Comparison of ENCODE assay signal across 24 cellular contexts in the genomic region with DNA sequence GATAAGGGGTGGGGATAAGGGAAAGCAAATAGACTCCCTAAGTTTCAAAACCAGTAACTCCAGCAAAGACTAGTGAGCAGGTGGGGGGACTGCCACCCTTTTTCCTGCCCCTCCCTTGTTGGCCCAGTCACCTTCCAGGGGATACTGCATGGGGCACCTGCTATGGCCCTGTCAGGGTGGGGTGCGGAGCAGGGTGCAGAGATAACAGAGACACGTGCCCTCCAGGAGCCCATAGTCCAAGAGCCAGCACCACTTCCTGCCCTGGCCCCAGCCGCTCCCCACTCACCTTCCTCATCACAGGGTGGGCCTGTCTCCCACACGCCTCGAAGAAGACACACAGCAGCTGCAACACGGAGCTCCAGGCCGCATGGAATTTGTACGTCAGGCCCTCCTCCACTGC.
"Had no signal": no experiment of that assay in that cellular context is flagged by ENCODE, and none has a peak within 500 bp of the region (broad histone marks: within the 10 kb centered on the region; RNA-seq: fewer than 3 reads in every experiment).

No MANE protein-coding gene starts in this region.

- H3K27ac ChIP-seq: breast epithelium, gastroesophageal sphincter, pancreas, psoas muscle, sigmoid colon, stomach, thyroid gland, upper lobe of left lung, vagina had no signal

- H3K4me1 ChIP-seq: breast epithelium, gastroesophageal sphincter, pancreas, psoas muscle, sigmoid colon, thyroid gland, upper lobe of left lung, vagina had no signal

- H3K4me1 Mint-ChIP-seq: mesothelial cell of epicardium; nephron; stimulated activated naive B cell treated with anti-CD40 and anti-IgM and Interleukin-4, amounts not matched to agents 10 μg/mL and 1 μg/mL and 100 μg/mL, for 72 hours had no signal

- H3K27me3 Mint-ChIP-seq: effector memory CD8-positive, alpha-beta T cell; stimulated activated naive B cell treated with anti-CD40 and anti-IgM and Interleukin-4, amounts not matched to agents 10 μg/mL and 1 μg/mL and 100 μg/mL, for 72 hours had no signal

- H3K27ac Mint-ChIP-seq: activated CD8-positive, alpha-beta T cell treated with anti-CD3 and anti-CD28 coated beads, Interleukin-2, amount 10 ng/mL, durations not matched to agents 7 days and 5 days; activated naive CD4-positive, alpha-beta T cell treated with anti-CD3 and anti-CD28 coated beads for 36 hours; mesothelial cell of epicardium; nephron; stimulated activated naive B cell treated with anti-CD40 and anti-IgM and Interleukin-4, amounts not matched to agents 10 μg/mL and 1 μg/mL and 100 μg/mL, for 72 hours had no signal

- H3K27me3 ChIP-seq: breast epithelium, gastroesophageal sphincter, pancreas, sigmoid colon, stomach, thyroid gland, upper lobe of left lung, vagina had no signal

- H3K9me3 Mint-ChIP-seq: activated naive CD4-positive, alpha-beta T cell treated with anti-CD3 and anti-CD28 coated beads for 36 hours; effector memory CD8-positive, alpha-beta T cell; mesothelial cell of epicardium; nephron; stimulated activated naive B cell treated with anti-CD40 and anti-IgM and Interleukin-4, amounts not matched to agents 10 μg/mL and 1 μg/mL and 100 μg/mL, for 72 hours had no signal

- H3K36me3 ChIP-seq: breast epithelium had no signal

- H3K9me3 ChIP-seq: breast epithelium, gastroesophageal sphincter, pancreas, psoas muscle, sigmoid colon, stomach, thyroid gland, upper lobe of left lung, vagina had no signal

- H3K4me3 ChIP-seq: breast epithelium, gastroesophageal sphincter, pancreas, psoas muscle, sigmoid colon, smooth muscle cell, stomach, thyroid gland, upper lobe of left lung, vagina had no signal

- DNase-seq: activated CD4-positive, CD25-positive, alpha-beta regulatory T cell treated with anti-CD3 and anti-CD28 coated beads, Interleukin-2, amount 50 U/mL, for 72 hours; activated CD8-positive, alpha-beta T cell treated with anti-CD3 and anti-CD28 coated beads, Interleukin-2, amount 10 ng/mL, durations not matched to agents 7 days and 5 days; activated effector memory CD4-positive, alpha-beta T cell treated with anti-CD3 and anti-CD28 coated beads, Interleukin-2, amount 50 U/mL, for 16 hours; activated naive CD4-positive, alpha-beta T cell treated with anti-CD3 and anti-CD28 coated beads for 36 hours; central memory CD4-positive, alpha-beta T cell; effector memory CD8-positive, alpha-beta T cell; hippocampal formation; pancreas; psoas muscle; sigmoid colon; stimulated activated CD4-positive, alpha-beta T cell treated with anti-CD3 and anti-CD28 coated beads, Interleukin-1b, Interleukin-23, amount 100 ng/mL, for 48 hours; stimulated activated CD4-positive, alpha-beta T cell treated with anti-CD3 and anti-CD28 coated beads, Interleukin-4, amount 100 ng/mL, for 4 hours; stimulated activated CD8-positive, alpha-beta memory T cell treated with anti-CD3 and anti-CD28 coated beads, Interleukin-4, amount 100 ng/mL, for 48 hours; stimulated activated naive B cell treated with anti-CD40 and anti-IgM and Interleukin-4, amounts not matched to agents 10 μg/mL and 1 μg/mL and 100 μg/mL, for 72 hours; stomach; T-helper 2 cell; thyroid gland; upper lobe of left lung had no signal

- H3K4me3 Mint-ChIP-seq: activated CD8-positive, alpha-beta T cell treated with anti-CD3 and anti-CD28 coated beads, Interleukin-2, amount 10 ng/mL, durations not matched to agents 7 days and 5 days; activated naive CD4-positive, alpha-beta T cell treated with anti-CD3 and anti-CD28 coated beads for 36 hours; effector memory CD8-positive, alpha-beta T cell; mesothelial cell of epicardium; nephron; stimulated activated naive B cell treated with anti-CD40 and anti-IgM and Interleukin-4, amounts not matched to agents 10 μg/mL and 1 μg/mL and 100 μg/mL, for 72 hours had no signal

- ATAC-seq: activated CD8-positive, alpha-beta T cell treated with anti-CD3 and anti-CD28 coated beads, Interleukin-2, amount 10 ng/mL, durations not matched to agents 7 days and 5 days; effector memory CD8-positive, alpha-beta T cell; gastroesophageal sphincter; pancreas; stimulated activated naive B cell treated with anti-CD40 and anti-IgM and Interleukin-4, amounts not matched to agents 10 μg/mL and 1 μg/mL and 100 μg/mL, for 72 hours had no signal
